In genomic region chr12:89468017-89468416, GRCh38 we compare ENCODE assay signal across 20 cellular contexts. TPM values are rescaled to one million over a fixed set of nuclear protein-coding genes. Genes with fewer than 3 reads are reported as not detected.
DNase-seq lines count a peak whose midpoint lies in the region; ATAC-seq lines count a peak whose summit lies in the region.
"Had no signal": no experiment of that assay in that cellular context is flagged by ENCODE, and none has a peak within 500 bp of the region (broad histone marks: within the 10 kb centered on the region; RNA-seq: fewer than 3 reads in every experiment).

No MANE protein-coding gene starts in this region.

- peak overlapping the region; percentile 36 for H3K4me3 Mint-ChIP-seq in activated CD4-positive, alpha-beta T cell treated with anti-CD3 and anti-CD28 coated beads, Interleukin-2, amount 10 ng/mL, durations not matched to agents 7 days and 5 days
- H3K4me3 Mint-ChIP-seq in activated T-helper 17 cell treated with anti-CD3 and anti-CD28 coated beads, Interleukin-2, amount 50 U/mL, for 72 hours = peak overlapping the region; percentile 69
- no peak overlapping the region for H3K4me3 Mint-ChIP-seq in stimulated activated memory B cell treated with anti-CD40 and anti-IgM and Interleukin-4, amounts not matched to agents 10 μg/mL and 1 μg/mL and 100 μg/mL, for 72 hours
- H3K4me3 Mint-ChIP-seq: endodermal cell, nephron progenitor cell had no signal

- peak; percentile 30 for ATAC-seq in HG03460 (IDR thresholded peaks at IDR 0.05; ENCODE audit: unreplicated experiment)
- ATAC-seq in activated T-helper 17 cell treated with anti-CD3 and anti-CD28 coated beads, Interleukin-2, amount 50 U/mL, for 72 hours (replicated peaks) = peak; percentile 38
- ATAC-seq in stimulated activated memory B cell treated with anti-CD40 and anti-IgM and Interleukin-4, amounts not matched to agents 10 μg/mL and 1 μg/mL and 100 μg/mL, for 72 hours = no peak
- ATAC-seq: A549, HCT116, heart right ventricle had no signal

- no peaks in the 10 kb centered on the region for H3K9me3 Mint-ChIP-seq in activated CD4-positive, alpha-beta T cell treated with anti-CD3 and anti-CD28 coated beads, Interleukin-2, amount 10 ng/mL, durations not matched to agents 7 days and 5 days
- H3K9me3 Mint-ChIP-seq in activated T-helper 17 cell treated with anti-CD3 and anti-CD28 coated beads, Interleukin-2, amount 50 U/mL, for 72 hours = no peaks in the 10 kb centered on the region
- no peaks in the 10 kb centered on the region for H3K9me3 Mint-ChIP-seq in stimulated activated memory B cell treated with anti-CD40 and anti-IgM and Interleukin-4, amounts not matched to agents 10 μg/mL and 1 μg/mL and 100 μg/mL, for 72 hours
- H3K9me3 Mint-ChIP-seq: endodermal cell, IgD-negative memory B cell, nephron progenitor cell had no signal

- no peaks in the 10 kb centered on the region for H3K27me3 Mint-ChIP-seq in activated CD4-positive, alpha-beta T cell treated with anti-CD3 and anti-CD28 coated beads, Interleukin-2, amount 10 ng/mL, durations not matched to agents 7 days and 5 days
- no peaks in the 10 kb centered on the region for H3K27me3 Mint-ChIP-seq in activated T-helper 17 cell treated with anti-CD3 and anti-CD28 coated beads, Interleukin-2, amount 50 U/mL, for 72 hours
- H3K27me3 Mint-ChIP-seq in stimulated activated memory B cell treated with anti-CD40 and anti-IgM and Interleukin-4, amounts not matched to agents 10 μg/mL and 1 μg/mL and 100 μg/mL, for 72 hours = no peaks in the 10 kb centered on the region
- H3K27me3 Mint-ChIP-seq: IgD-negative memory B cell, progenitor cell of endocrine pancreas had no signal

- POLR2A ChIA-PET in activated CD4-positive, alpha-beta T cell treated with anti-CD3 and anti-CD28 coated beads, Interleukin-2, amount 10 ng/mL, durations not matched to agents 7 days and 5 days (lab: Charles Lee) = interaction anchor here (1.0 to 1.1 kb wide), 2 partner anchors 116 to 449 kb away, joined by 4 to 5 read pairs; partner anchors contain the start of gene DUSP6

- CTCF ChIA-PET in activated CD4-positive, alpha-beta T cell treated with anti-CD3 and anti-CD28 coated beads, Interleukin-2, amount 10 ng/mL, durations not matched to agents 7 days and 5 days (lab: Charles Lee) = interaction anchor here (1.1 to 6.0 kb wide), 5 partner anchors 57 to 451 kb away, joined by 3 to 34 read pairs (median 10); partner anchors contain the start of gene GALNT4

- peaks cover 29% of the 10 kb centered on the region for H3K36me3 Mint-ChIP-seq in activated CD4-positive, alpha-beta T cell treated with anti-CD3 and anti-CD28 coated beads, Interleukin-2, amount 10 ng/mL, durations not matched to agents 7 days and 5 days (ENCODE audit: low read depth)
- H3K36me3 Mint-ChIP-seq in activated T-helper 17 cell treated with anti-CD3 and anti-CD28 coated beads, Interleukin-2, amount 50 U/mL, for 72 hours (ENCODE audit: low read depth) = peaks cover 28% of the 10 kb centered on the region
- H3K36me3 Mint-ChIP-seq in stimulated activated memory B cell treated with anti-CD40 and anti-IgM and Interleukin-4, amounts not matched to agents 10 μg/mL and 1 μg/mL and 100 μg/mL, for 72 hours = no peaks in the 10 kb centered on the region

- DNase-seq in activated CD4-positive, alpha-beta T cell treated with anti-CD3 and anti-CD28 coated beads, Interleukin-2, amount 10 ng/mL, durations not matched to agents 7 days and 5 days = no peak
- DNase-seq in activated CD4-positive, alpha-beta T cell treated with anti-CD3 and anti-CD28 coated beads, Interleukin-2, amount 50 U/mL, for 1 hour = no peak
- DNase-seq in NCI-H1105 treated with DMSO at 0.1 percent for 48 hours (lab: John Stamatoyannopoulos, UW) = no peak
- no peak for DNase-seq in NCI-H2081 treated with DMSO at 0.1 percent for 48 hours (lab: John Stamatoyannopoulos, UW)
- DNase-seq in NOMO-1 treated with dmso at 0.1 percent for 144 hours (lab: John Stamatoyannopoulos, UW; ENCODE audit: unreplicated experiment) = no peak
- DNase-seq: activated CD4-positive, alpha-beta T cell treated with anti-CD3 and anti-CD28 coated beads for 48 hours; anterior cingulate cortex; endodermal cell; heart right ventricle; mammary epithelial cell; NCI-H187 treated with DMSO at 0.1 percent for 48 hours; nephron progenitor cell; SHP77 treated with DMSO at 0.1 percent for 48 hours had no signal

- peaks cover 76% of the 10 kb centered on the region for H3K4me1 Mint-ChIP-seq in activated CD4-positive, alpha-beta T cell treated with anti-CD3 and anti-CD28 coated beads, Interleukin-2, amount 10 ng/mL, durations not matched to agents 7 days and 5 days
- peaks cover 45% of the 10 kb centered on the region for H3K4me1 Mint-ChIP-seq in activated T-helper 17 cell treated with anti-CD3 and anti-CD28 coated beads, Interleukin-2, amount 50 U/mL, for 72 hours
- peaks cover 26% of the 10 kb centered on the region for H3K4me1 Mint-ChIP-seq in stimulated activated memory B cell treated with anti-CD40 and anti-IgM and Interleukin-4, amounts not matched to agents 10 μg/mL and 1 μg/mL and 100 μg/mL, for 72 hours
- H3K4me1 Mint-ChIP-seq: endodermal cell had no signal

- H3K27ac Mint-ChIP-seq in activated CD4-positive, alpha-beta T cell treated with anti-CD3 and anti-CD28 coated beads, Interleukin-2, amount 10 ng/mL, durations not matched to agents 7 days and 5 days = peak overlapping the region; percentile 63
- peak overlapping the region; percentile 88 for H3K27ac Mint-ChIP-seq in activated T-helper 17 cell treated with anti-CD3 and anti-CD28 coated beads, Interleukin-2, amount 50 U/mL, for 72 hours
- H3K27ac Mint-ChIP-seq in stimulated activated memory B cell treated with anti-CD40 and anti-IgM and Interleukin-4, amounts not matched to agents 10 μg/mL and 1 μg/mL and 100 μg/mL, for 72 hours = peak overlapping the region; percentile 36
- H3K27ac Mint-ChIP-seq: endodermal cell, nephron progenitor cell, progenitor cell of endocrine pancreas had no signal

RNA-seq across cellular contexts. Expression of gene GALNT4, which starts 56.6 kb away (rescaled TPM):
- total RNA-seq in activated CD4-positive, alpha-beta T cell treated with anti-CD3 and anti-CD28 coated beads, Interleukin-2, amount 10 ng/mL, durations not matched to agents 7 days and 5 days = 10 to 100 TPM; 12.2 to 13.3 TPM
- 10 to 100 TPM; 15.1 to 16.7 TPM for total RNA-seq in activated T-helper 17 cell treated with anti-CD3 and anti-CD28 coated beads, Interleukin-2, amount 50 U/mL, for 72 hours

RNA-seq across cellular contexts. Expression of gene POC1B, which starts 57.8 kb away (rescaled TPM):
- 10 to 100 TPM; 33.2 to 41.0 TPM for total RNA-seq in activated CD4-positive, alpha-beta T cell treated with anti-CD3 and anti-CD28 coated beads, Interleukin-2, amount 10 ng/mL, durations not matched to agents 7 days and 5 days
- total RNA-seq in activated T-helper 17 cell treated with anti-CD3 and anti-CD28 coated beads, Interleukin-2, amount 50 U/mL, for 72 hours = 10 to 100 TPM; 47.5 to 54.3 TPM

Comparison
In these comparisons a context has a peak if more than half of its experiments do, and no peak if none do; other contexts are left out.
1. H3K27ac Mint-ChIP-seq: peak in every context shown above with its lines; median percentile 88 in activated T-helper 17 cell treated with anti-CD3 and anti-CD28 coated beads, Interleukin-2, amount 50 U/mL, for 72 hours; 63 in activated CD4-positive, alpha-beta T cell treated with anti-CD3 and anti-CD28 coated beads, Interleukin-2, amount 10 ng/mL, durations not matched to agents 7 days and 5 days; 36 in stimulated activated memory B cell treated with anti-CD40 and anti-IgM and Interleukin-4, amounts not matched to agents 10 μg/mL and 1 μg/mL and 100 μg/mL, for 72 hours.